1 cellular context compared by ENCODE assay signal in genomic region chr1:117368116-117369108, GRCh38.
A peak's percentile ranks its signal among the peaks of the same experiment; 100 is the strongest.
TF ChIP-seq lines count a peak whose summit lies in the region.

No MANE protein-coding gene starts in this region.

TF ChIP-seq in K562, 482 proteins besides CTCF, POLR2A, EP300 and RAD21 (continued from another document and continues in another):
- TF ChIP-seq ARID3A (IDR thresholded peaks at IDR 0.05; ENCODE audit: borderline replicate concordance, low read depth, low read length), result peak; percentile 8; the same call in 1 of the 2 replicates
- no peak for TF ChIP-seq NFXL1 (CRISPR knock-in tag; IDR thresholded peaks at IDR 0.05)
- TF ChIP-seq PML (IDR thresholded peaks at IDR 0.05; ENCODE audit: low read length), result no peak
- peak; percentile 61 for TF ChIP-seq PKNOX1 (IDR thresholded peaks at IDR 0.05)
- TF ChIP-seq ELF4 (CRISPR knock-in tag; IDR thresholded peaks at IDR 0.05), result no peak
- TF ChIP-seq, protein P1, sequence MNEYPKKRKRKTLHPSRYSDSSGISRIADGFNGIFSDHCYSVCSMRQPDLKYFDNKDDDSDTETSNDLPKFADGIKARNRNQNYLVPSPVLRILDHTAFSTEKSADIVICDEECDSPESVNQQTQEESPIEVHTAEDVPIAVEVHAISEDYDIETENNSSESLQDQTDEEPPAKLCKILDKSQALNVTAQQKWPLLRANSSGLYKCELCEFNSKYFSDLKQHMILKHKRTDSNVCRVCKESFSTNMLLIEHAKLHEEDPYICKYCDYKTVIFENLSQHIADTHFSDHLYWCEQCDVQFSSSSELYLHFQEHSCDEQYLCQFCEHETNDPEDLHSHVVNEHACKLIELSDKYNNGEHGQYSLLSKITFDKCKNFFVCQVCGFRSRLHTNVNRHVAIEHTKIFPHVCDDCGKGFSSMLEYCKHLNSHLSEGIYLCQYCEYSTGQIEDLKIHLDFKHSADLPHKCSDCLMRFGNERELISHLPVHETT (CRISPR knock-in tag; conservative IDR thresholded peaks at IDR 0.05 in 1 of 2, IDR thresholded peaks at IDR 0.05 in 1 of 2), result no peak
- no peak for TF ChIP-seq MCM3 (IDR thresholded peaks at IDR 0.05)
- no peak for TF ChIP-seq ZFP30 (CRISPR knock-in tag; IDR thresholded peaks at IDR 0.05; ENCODE audit: borderline replicate concordance)
- TF ChIP-seq ZNF507 (tag; conservative IDR thresholded peaks at IDR 0.05), result no peak
- TF ChIP-seq CCAR2 (IDR thresholded peaks at IDR 0.05; ENCODE audit: low read depth, low read length), result no peak
- TF ChIP-seq ETS2 (tag; IDR thresholded peaks at IDR 0.05; ENCODE audit: borderline replicate concordance, poor library complexity, severe bottlenecking), result no peak
- peak; percentile 50 for TF ChIP-seq ARID1B (IDR thresholded peaks at IDR 0.05)
- TF ChIP-seq GATAD2B (IDR thresholded peaks at IDR 0.05; ENCODE audit: borderline replicate concordance), result no peak
- TF ChIP-seq DNMT1 (IDR thresholded peaks at IDR 0.05), result no peak
- TF ChIP-seq ARID2 (IDR thresholded peaks at IDR 0.05), result 0 out of 2 replicates have a peak, but pooled peaks have one; percentile 18
- TF ChIP-seq SUPT5H (IDR thresholded peaks at IDR 0.05), result no peak
- no peak for TF ChIP-seq CBX1 (IDR thresholded peaks at IDR 0.05; ENCODE audit: low read depth)
- 0 out of 4 replicates have a peak, but pooled peaks have one; percentile 6 to 22 for TF ChIP-seq FOXK2 (conservative IDR thresholded peaks at IDR 0.05 in 1 of 2, IDR thresholded peaks at IDR 0.05 in 1 of 2; ENCODE audit: low read depth in 2 of 2)
- TF ChIP-seq ZNF12 (CRISPR knock-in tag; IDR thresholded peaks at IDR 0.05), result no peak
- no peak for TF ChIP-seq LARP7 (IDR thresholded peaks at IDR 0.05)
- TF ChIP-seq SMARCA5 (IDR thresholded peaks at IDR 0.05), result no peak
- no peak for TF ChIP-seq BMI1 (IDR thresholded peaks at IDR 0.05; ENCODE audit: low read length)
- TF ChIP-seq CHD1 (IDR thresholded peaks at IDR 0.05; ENCODE audit: low read length), result no peak
- TF ChIP-seq TAF15 (IDR thresholded peaks at IDR 0.05; ENCODE audit: low read depth, low read length), result no peak
- TF ChIP-seq ZNF239 (CRISPR knock-in tag; IDR thresholded peaks at IDR 0.05), result no peak
- no peak for TF ChIP-seq NCOR1 (IDR thresholded peaks at IDR 0.05)
- TF ChIP-seq MITF (IDR thresholded peaks at IDR 0.05), result no peak
- peak; percentile 64 for TF ChIP-seq MEIS2 (IDR thresholded peaks at IDR 0.05; ENCODE audit: partially characterized antibody)
- TF ChIP-seq HMBOX1 (IDR thresholded peaks at IDR 0.05), result peak; percentile 28
- no peak for TF ChIP-seq FIP1L1 (IDR thresholded peaks at IDR 0.05; ENCODE audit: low read depth, low read length, poor library complexity, severe bottlenecking)
- TF ChIP-seq POU5F1 (IDR thresholded peaks at IDR 0.05; ENCODE audit: borderline replicate concordance, low read depth, low read length, partially characterized antibody), result no peak
- peak; percentile 95 for TF ChIP-seq NFE2 (IDR thresholded peaks at IDR 0.05; ENCODE audit: low read depth)
- TF ChIP-seq ZNF436 (CRISPR knock-in tag; IDR thresholded peaks at IDR 0.05), result no peak
- TF ChIP-seq MYNN (IDR thresholded peaks at IDR 0.05), result no peak
- TF ChIP-seq MYNN (CRISPR knock-in tag; IDR thresholded peaks at IDR 0.05), result no peak
- TF ChIP-seq ETV6 (IDR thresholded peaks at IDR 0.05; ENCODE audit: borderline replicate concordance in 1 of 2, low read depth in 2 of 2, low read length in 1 of 2), result no peak
- no peak for TF ChIP-seq ETV6 (CRISPR knock-in tag; IDR thresholded peaks at IDR 0.05; ENCODE audit: borderline replicate concordance)
- no peak for TF ChIP-seq ZNF586 (CRISPR knock-in tag; conservative IDR thresholded peaks at IDR 0.05)
- no peak for TF ChIP-seq ZNF407 (IDR thresholded peaks at IDR 0.05; ENCODE audit: low read depth)
- TF ChIP-seq GMEB1 (CRISPR knock-in tag; IDR thresholded peaks at IDR 0.05), result no peak
- TF ChIP-seq DPF2 (IDR thresholded peaks at IDR 0.05), result peak; percentile 52
- TF ChIP-seq HES1 (IDR thresholded peaks at IDR 0.05; ENCODE audit: low read depth), result 0 out of 2 replicates have a peak, but pooled peaks have one; percentile 22
- no peak for TF ChIP-seq ZSCAN32 (CRISPR knock-in tag; IDR thresholded peaks at IDR 0.05)
- no peak for TF ChIP-seq ZNF589 (CRISPR knock-in tag; IDR thresholded peaks at IDR 0.05; ENCODE audit: low read depth)
- TF ChIP-seq ZBTB5 (IDR thresholded peaks at IDR 0.05), result no peak
- TF ChIP-seq NCOA6 (IDR thresholded peaks at IDR 0.05), result no peak
- TF ChIP-seq ZNF766 (CRISPR knock-in tag; conservative IDR thresholded peaks at IDR 0.05), result 0 out of 2 replicates have a peak, but pooled peaks have one; percentile 40
- no peak for TF ChIP-seq ZFPM2 (CRISPR knock-in tag; IDR thresholded peaks at IDR 0.05)
- TF ChIP-seq SAFB2 (IDR thresholded peaks at IDR 0.05; ENCODE audit: borderline replicate concordance, low read depth, low read length, severe bottlenecking), result no peak
- TF ChIP-seq EP400 (IDR thresholded peaks at IDR 0.05), result peak; percentile 33; the same call in 1 of the 2 replicates
